ENCODE assay signal across 9 cellular contexts in the genomic region with DNA sequence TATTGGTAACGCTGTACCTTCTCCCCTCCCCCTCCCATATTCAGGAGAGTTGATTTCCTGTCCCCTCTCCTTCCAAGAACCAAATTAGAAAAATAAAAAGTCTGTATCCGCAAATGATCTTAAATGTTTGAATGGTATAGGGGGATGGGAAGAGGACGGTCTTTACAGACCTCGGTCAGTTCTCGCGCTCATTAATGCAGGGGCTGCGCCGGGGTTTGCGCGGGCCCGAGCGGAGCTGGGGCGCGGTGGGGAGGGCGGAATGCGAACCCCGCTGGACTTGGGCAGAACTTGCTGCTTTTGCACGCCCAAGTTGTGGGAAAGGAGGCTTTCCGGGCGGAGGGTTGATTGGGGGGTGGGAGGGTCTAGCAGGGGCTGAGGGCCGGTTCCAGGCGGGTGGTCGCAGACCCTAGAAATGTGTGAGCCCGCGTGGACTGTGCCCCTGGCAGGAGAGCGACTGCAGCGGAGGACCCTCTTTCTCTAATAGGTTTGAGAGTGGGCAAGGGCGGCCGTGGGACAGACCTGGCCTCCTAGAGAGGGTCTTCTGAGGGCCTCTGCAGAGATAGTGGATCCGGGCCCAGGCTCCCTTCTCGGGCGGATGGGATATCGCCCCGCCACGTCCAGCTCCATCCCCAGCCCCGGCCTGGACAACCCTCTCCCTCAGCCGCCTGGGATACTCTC. TPM values are rescaled to one million over a fixed set of nuclear protein-coding genes. Genes with fewer than 3 reads are reported as not detected.
DNase-seq lines count a peak whose midpoint lies in the region; ATAC-seq and TF ChIP-seq lines count a peak whose summit lies in the region.
"Had no signal": no experiment of that assay in that cellular context is flagged by ENCODE, and none has a peak within 500 bp of the region (broad histone marks: within the 10 kb centered on the region; RNA-seq: fewer than 3 reads in every experiment).

No MANE protein-coding gene starts in this region.

- H3K27me3 Mint-ChIP-seq in Caco-2 (ENCODE audit: insufficient read depth, unreplicated experiment) = no peaks in the 10 kb centered on the region

- CTCF ChIA-PET in Caco-2 (lab: Charles Lee) = no interaction called here

- POLR2A ChIA-PET in Caco-2 (lab: Charles Lee) = no interaction called here

- H3K36me3 Mint-ChIP-seq in Caco-2 (ENCODE audit: insufficient read depth, unreplicated experiment) = peaks cover 100% of the 10 kb centered on the region

- H3K36me3 ChIP-seq in Caco-2 (ENCODE audit: control insufficient read depth, insufficient read depth, low read length) (peaks cover 3% of the 10 kb centered on the region), ascending aorta (peaks cover 0 to 18% of the 10 kb centered on the region in 2 donors)

- no peak overlapping the region for H3K4me3 ChIP-seq in Caco-2 (ENCODE audit: low read depth, low read length)
- H3K4me3 ChIP-seq in ascending aorta = peak overlapping the region; percentile 95
- H3K4me3 ChIP-seq in right cardiac atrium (ENCODE audit: low read length) = peak overlapping the region; percentile 94

- peaks cover 34% of the 10 kb centered on the region for H3K4me1 Mint-ChIP-seq in Caco-2 (ENCODE audit: low read depth, unreplicated experiment)

- intact Hi-C loops in Caco-2 (cut with micrococcal nuclease; ENCODE audit: unreplicated experiment) = no loop called here
- intact Hi-C loops in ascending aorta (cut with DNase I) = loop anchor here (10.0 kb wide), 1 partner anchor 1317 kb away; no protein-coding TSS in a partner anchor
- intact Hi-C loops in right cardiac atrium (cut with DNase I) = loop anchor here in 2 of 4 donors (10.0 kb wide), 2 partner anchors 1057 to 1087 kb away; no protein-coding TSS in a partner anchor
- intact Hi-C loops in posterior vena cava (cut with DNase I) = loop anchor here (10.0 kb wide), 3 partner anchors 727 to 1167 kb away; no protein-coding TSS in a partner anchor

- H3K27ac ChIP-seq in ascending aorta (peak overlapping the region; percentile 91), right cardiac atrium (ENCODE audit: low read length) (peak overlapping the region; percentile 82)

- peak overlapping the region; percentile 42 for H3K27ac Mint-ChIP-seq in Caco-2 (ENCODE audit: unreplicated experiment)

- H3K4me1 ChIP-seq in Caco-2 = peaks cover 9% of the 10 kb centered on the region
- peaks cover 0 to 6% of the 10 kb centered on the region in 2 donors for H3K4me1 ChIP-seq in ascending aorta
- H3K4me1 ChIP-seq in right cardiac atrium (ENCODE audit: control insufficient read depth, insufficient read depth, low read length) = peaks cover 10% of the 10 kb centered on the region

- TF ChIP-seq CTCF in Caco-2 (IDR thresholded peaks at IDR 0.05; ENCODE audit: insufficient read depth in 1 of 2, low read depth in 1 of 2, low read length in 1 of 2, severe bottlenecking in 1 of 2, unreplicated experiment in 1 of 2) (no peak), ascending aorta (IDR thresholded peaks at IDR 0.05) (no peak)

- WGBS in right cardiac atrium = 14% methylated on average over 37 of the region's 37 CpGs

- peak; percentile 2 to 9 for ATAC-seq in right cardiac atrium

- no TSS peak for BruUV-seq in Caco-2 (replicated peaks; lab: Mats Ljungman, UMichigan)

- H3K27me3 ChIP-seq in Caco-2 (replicated peaks; ENCODE audit: control insufficient read depth, insufficient read depth, low read length) (no peaks in the 10 kb centered on the region), ascending aorta (no peaks in the 10 kb centered on the region), right cardiac atrium (ENCODE audit: control insufficient read depth, insufficient read depth) (no peaks in the 10 kb centered on the region)

- no peaks in the 10 kb centered on the region for H3K9me3 Mint-ChIP-seq in Caco-2 (ENCODE audit: unreplicated experiment)

- no peak overlapping the region for H3K4me3 Mint-ChIP-seq in Caco-2 (ENCODE audit: unreplicated experiment)

- no peak for DNase-seq in Caco-2
- peak in 1 of 2 donors; percentile 64 for DNase-seq in ascending aorta (ENCODE audit: low spot score in 2 of 2)
- DNase-seq in right cardiac atrium = peak in 1 of 3 donors; percentile 63
- peak; percentile 76 for DNase-seq in posterior vena cava (ENCODE audit: low spot score)
- DNase-seq in GM19238 (ENCODE audit: insufficient read length, low spot score) = no peak
- DNase-seq in C1 segment of cervical spinal cord (lab: John Stamatoyannopoulos, UW) = no peak
- DNase-seq in stimulated activated CD4-positive, alpha-beta T cell treated with anti-CD3 and anti-CD28 coated beads, Interleukin-1b, Interleukin-23, amount 100 ng/mL, for 48 hours = no peak
- no peak for DNase-seq in NCI-H187 treated with DMSO at 0.1 percent for 48 hours (lab: John Stamatoyannopoulos, UW)
- DNase-seq: DND-41 had no signal

- H3K9me3 ChIP-seq in Caco-2 (no peaks in the 10 kb centered on the region), ascending aorta (no peaks in the 10 kb centered on the region), right cardiac atrium (ENCODE audit: control insufficient read depth, low read length) (no peaks in the 10 kb centered on the region)

RNA-seq across cellular contexts. Expression of gene NR2F2, which starts 11.1 kb away (rescaled TPM):
- 134 and 140 TPM in 2 replicates for total RNA-seq in Caco-2 (2022)
- 126 TPM for total RNA-seq in ascending aorta
- total RNA-seq in right cardiac atrium = 10 to 100 TPM; 44.3 to 68.6 (median 54.8) TPM
- 43.0 TPM for polyA plus RNA-seq in right cardiac atrium
- 100 to 1,000 TPM; 208 to 213 TPM for total RNA-seq in posterior vena cava
